ENCODE assay signal across 19 cellular contexts in genomic region chr9:127990539-127990938, GRCh38. TPM values are rescaled to one million over a fixed set of nuclear protein-coding genes. Genes with fewer than 3 reads are reported as not detected.
DNase-seq lines count a peak whose midpoint lies in the region; ATAC-seq and TF ChIP-seq lines count a peak whose summit lies in the region.
"Had no signal": no experiment of that assay in that cellular context is flagged by ENCODE, and none has a peak within 500 bp of the region (broad histone marks: within the 10 kb centered on the region; RNA-seq: fewer than 3 reads in every experiment).

No MANE protein-coding gene starts in this region.

- no peak for TF ChIP-seq CTCF in left ventricle myocardium inferior (IDR thresholded peaks at IDR 0.05; ENCODE audit: borderline replicate concordance)
- no peak for TF ChIP-seq CTCF in body of pancreas (IDR thresholded peaks at IDR 0.05)
- TF ChIP-seq CTCF in mucosa of descending colon (IDR thresholded peaks at IDR 0.05): no peak
- no peak for TF ChIP-seq CTCF in type B pancreatic cell (conservative IDR thresholded peaks at IDR 0.05)

- intact Hi-C loops in left ventricle myocardium inferior (cut with micrococcal nuclease) (no loop called here), Right ventricle myocardium inferior (cut with DNase I) (no loop called here), body of pancreas (cut with DNase I) (no loop called here), mucosa of descending colon (cut with DNase I, micrococcal nuclease) (no loop called here)

- H3K27me3 Mint-ChIP-seq in type B pancreatic cell: no peaks in the 10 kb centered on the region
- H3K27me3 Mint-ChIP-seq: T-cell had no signal

- TF ChIP-seq POLR2A in body of pancreas (IDR thresholded peaks at IDR 0.05): no peak

- H3K36me3 Mint-ChIP-seq in type B pancreatic cell: no peaks in the 10 kb centered on the region
- H3K36me3 Mint-ChIP-seq: immature natural killer cell, T-cell had no signal

- H3K9me3 ChIP-seq in left ventricle myocardium inferior (replicated peaks) (no peaks in the 10 kb centered on the region), body of pancreas (no peaks in the 10 kb centered on the region), mucosa of descending colon (no peaks in the 10 kb centered on the region)
- H3K9me3 ChIP-seq: spleen had no signal

- H3K4me1 ChIP-seq in left ventricle myocardium inferior: peaks cover 23% of the 10 kb centered on the region
- H3K4me1 ChIP-seq in body of pancreas: peaks cover 55% of the 10 kb centered on the region
- peaks cover 6% of the 10 kb centered on the region for H3K4me1 ChIP-seq in mucosa of descending colon (ENCODE audit: low read depth)

- no peaks in the 10 kb centered on the region for H3K36me3 ChIP-seq in left ventricle myocardium inferior
- no peaks in the 10 kb centered on the region for H3K36me3 ChIP-seq in body of pancreas (replicated peaks in 1 of 2; ENCODE audit: insufficient read depth in 1 of 2, low read depth in 2 of 2)
- no peaks in the 10 kb centered on the region for H3K36me3 ChIP-seq in mucosa of descending colon (ENCODE audit: low read depth)
- H3K36me3 ChIP-seq: spleen had no signal

- no peak for DNase-seq in left ventricle myocardium inferior
- DNase-seq in Right ventricle myocardium inferior (ENCODE audit: missing footprints): no peak
- no peak for DNase-seq in body of pancreas
- peak in 1 of 3 donors; percentile 40 for DNase-seq in mucosa of descending colon
- DNase-seq in type B pancreatic cell (ENCODE audit: extremely low spot score, unreplicated experiment): no peak
- no peak for DNase-seq in NCI-H1092 (lab: John Stamatoyannopoulos, UW)
- DNase-seq in AG08395 (ENCODE audit: low spot score): no peak
- DNase-seq: activated CD4-positive, alpha-beta T cell treated with anti-CD3 and anti-CD28 coated beads, Interleukin-2, amount 50 U/mL, for 1 hour; activated naive CD4-positive, alpha-beta T cell; immature natural killer cell; IMR-90; mammary epithelial cell; NCI-H187; Right ventricle myocardium superior; spleen; substantia nigra; T-cell had no signal

- 83 to 86% methylated on average over 3 of the region's 3 CpGs for WGBS in body of pancreas, 2 donors

- H3K4me3 Mint-ChIP-seq in type B pancreatic cell: no peak overlapping the region
- H3K4me3 Mint-ChIP-seq: immature natural killer cell had no signal

- H3K27me3 ChIP-seq in left ventricle myocardium inferior (ENCODE audit: low read depth) (no peaks in the 10 kb centered on the region), body of pancreas (no peaks in the 10 kb centered on the region)
- H3K27me3 ChIP-seq: spleen had no signal

- H3K4me3 ChIP-seq in left ventricle myocardium inferior: no peak overlapping the region
- H3K4me3 ChIP-seq in body of pancreas: no peak overlapping the region
- no peak overlapping the region for H3K4me3 ChIP-seq in mucosa of descending colon
- H3K4me3 ChIP-seq: spleen had no signal

- no peaks in the 10 kb centered on the region for H3K4me1 Mint-ChIP-seq in type B pancreatic cell (ENCODE audit: unreplicated experiment)
- H3K4me1 Mint-ChIP-seq: immature natural killer cell had no signal

- ATAC-seq in Right ventricle myocardium inferior: no peak
- ATAC-seq in body of pancreas: no peak
- peak; percentile 79 for ATAC-seq in mucosa of descending colon
- ATAC-seq in GM21528 (IDR thresholded peaks at IDR 0.05; ENCODE audit: low FRiP score, unreplicated experiment): no peak

- no peaks in the 10 kb centered on the region for H3K9me3 Mint-ChIP-seq in type B pancreatic cell
- H3K9me3 Mint-ChIP-seq: immature natural killer cell, T-cell had no signal

- H3K27ac Mint-ChIP-seq in type B pancreatic cell: peak overlapping the region; percentile 37
- H3K27ac Mint-ChIP-seq: immature natural killer cell had no signal

- H3K27ac ChIP-seq in left ventricle myocardium inferior (replicated peaks) (peak overlapping the region; percentile 33), body of pancreas (peak overlapping the region; percentile 8 to 78 (median 70))
- H3K27ac ChIP-seq: C4-2B had no signal

RNA-seq across cellular contexts. Expression of gene EEIG1, which starts 9.8 kb away (rescaled TPM):
- 20.7 TPM for total RNA-seq in left ventricle myocardium inferior
- 25.3 TPM for total RNA-seq in Right ventricle myocardium inferior
- total RNA-seq in body of pancreas: 10 to 100 TPM; 41.9 to 42.0 TPM
- 100 to 1,000 TPM; 127 to 168 (median 144) TPM for total RNA-seq in mucosa of descending colon
- 61.1 and 74.8 TPM in 2 replicates for total RNA-seq in type B pancreatic cell (ENCODE audit: low replicate concordance)

RNA-seq across cellular contexts. Expression of gene DPM2, which starts 52.9 kb away (rescaled TPM):
- total RNA-seq in left ventricle myocardium inferior: 14.0 TPM
- total RNA-seq in Right ventricle myocardium inferior: 11.9 TPM
- total RNA-seq in body of pancreas: 10 to 100 TPM; 23.3 to 39.9 TPM
- 10 to 100 TPM; 23.0 to 30.4 (median 29.4) TPM for total RNA-seq in mucosa of descending colon
- total RNA-seq in type B pancreatic cell (ENCODE audit: low replicate concordance): 41.6 and 56.3 TPM in 2 replicates

RNA-seq across cellular contexts. Expression of gene PIP5KL1, which starts 60.0 kb away (rescaled TPM):
- 0.85 TPM for total RNA-seq in left ventricle myocardium inferior
- total RNA-seq in Right ventricle myocardium inferior: not detected
- total RNA-seq in body of pancreas: 1 to 10 TPM; 1.3 to 2.6 TPM
- total RNA-seq in mucosa of descending colon: 1 to 10 TPM in 2 of 3 donors, under 1 TPM in 1; 0.58 to 1.9 (median 1.1) TPM
- total RNA-seq in type B pancreatic cell (ENCODE audit: low replicate concordance): 5.8 and 9.4 TPM in 2 replicates
